ENCODE assay signal across 15 cellular contexts in genomic region chr7:122485841-122486240, GRCh38.
"Had no signal": no experiment of that assay in that cellular context is flagged by ENCODE, and none has a peak within 500 bp of the region (broad histone marks: within the 10 kb centered on the region; RNA-seq: fewer than 3 reads in every experiment).

No MANE protein-coding gene starts in this region.

- DNase-seq: activated CD4-positive, alpha-beta memory T cell treated with anti-CD3 and anti-CD28 coated beads for 36 hours; activated effector memory CD4-positive, alpha-beta T cell treated with Interleukin-2 at 50 U/mL for 16 hours; activated naive CD4-positive, alpha-beta T cell treated with anti-CD3 and anti-CD28 coated beads, Interleukin-2, amount 50 U/mL, for 16 hours; activated T-cell treated with anti-CD3 and anti-CD28 coated beads, Interleukin-2, amount 50 U/mL, for 24 hours; adrenal gland; cerebellar nuclear complex; foreskin melanocyte; nephron progenitor cell; right cardiac atrium; stimulated activated naive CD8-positive, alpha-beta T cell treated with anti-CD3 and anti-CD28 coated beads, Interleukin-15, Interleukin-2, amounts not matched to agents 100 U/mL and 50 U/mL, for 24 hours; T-helper 9 cell; transverse colon had no signal

- H3K4me3 ChIP-seq: adrenal gland, SK-N-MC, smooth muscle cell, transverse colon had no signal

- H3K27ac ChIP-seq: adrenal gland, epithelial cell of prostate, SK-N-MC, transverse colon had no signal
